ENCODE assay signal across 2 cellular contexts in genomic region chr6:37474316-37474715, GRCh38.
TF ChIP-seq lines count a peak whose summit lies in the region.

No MANE protein-coding gene starts in this region.

TF ChIP-seq in SK-N-SH, 30 proteins besides CTCF, POLR2A, EP300 and RAD21 (continued from another document):
- TF ChIP-seq GATA2 (CRISPR knock-in tag; IDR thresholded peaks at IDR 0.05), result peak; percentile 13; the same call in 1 of the 2 replicates
- no peak for TF ChIP-seq TEAD4 (IDR thresholded peaks at IDR 0.05; ENCODE audit: borderline replicate concordance, insufficient read depth)
- no peak for TF ChIP-seq RCOR1 (IDR thresholded peaks at IDR 0.05; ENCODE audit: low read length)

TF ChIP-seq in SK-N-SH treated with all-trans-retinoic acid at 6 μM for 48 hours, 23 proteins besides CTCF, POLR2A, EP300 and RAD21 (continued from another document):
- TF ChIP-seq CREB5 (CRISPR knock-in tag; IDR thresholded peaks at IDR 0.05; ENCODE audit: low read depth) (no peak), PPARA (CRISPR knock-in tag; IDR thresholded peaks at IDR 0.05; ENCODE audit: borderline replicate concordance) (no peak), ARNTL (CRISPR knock-in tag; IDR thresholded peaks at IDR 0.05; ENCODE audit: borderline replicate concordance, low read depth) (no peak), SNAI2 (CRISPR knock-in tag; IDR thresholded peaks at IDR 0.05) (no peak), CSRNP3 (CRISPR knock-in tag; IDR thresholded peaks at IDR 0.05) (no peak)
